Comparison of ENCODE assay signal across 8 cellular contexts in the genomic region with DNA sequence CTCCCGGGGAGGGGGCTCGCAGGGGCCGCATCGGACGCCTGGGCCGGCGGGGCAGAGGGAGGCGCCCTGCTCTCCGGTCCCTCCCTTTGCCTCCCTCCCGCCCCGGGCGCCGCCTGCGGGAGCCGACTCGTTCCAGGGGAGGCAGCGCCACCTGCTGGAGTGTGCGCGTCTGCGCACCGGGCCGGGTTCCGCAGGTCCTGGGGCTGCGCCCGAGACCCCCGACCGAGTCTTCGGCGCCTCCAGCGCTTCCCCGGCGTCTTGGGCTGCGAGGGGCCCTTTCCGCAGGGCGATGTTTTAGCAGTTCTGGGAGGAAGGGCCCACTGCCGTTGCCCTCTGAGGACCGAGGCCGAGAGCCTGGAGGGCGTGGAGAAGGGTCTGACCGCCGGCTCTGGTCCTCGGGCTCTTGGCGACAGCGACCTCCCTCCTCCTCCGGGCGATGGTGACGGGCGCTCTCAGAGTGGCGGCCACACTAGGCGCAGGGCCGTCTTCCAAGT.
DNase-seq lines count a peak whose midpoint lies in the region; ATAC-seq and TF ChIP-seq lines count a peak whose summit lies in the region.

No MANE protein-coding gene starts in this region.

- no peaks in the 10 kb centered on the region for H3K9me3 Mint-ChIP-seq in memory B cell

- no peaks in the 10 kb centered on the region for H3K27me3 ChIP-seq in HL-60 (ENCODE audit: insufficient read depth, poor library complexity, severe bottlenecking)
- no peaks in the 10 kb centered on the region for H3K27me3 ChIP-seq in effector memory CD4-positive, alpha-beta T cell (replicated peaks; ENCODE audit: control insufficient read depth, insufficient read depth, low read length, poor library complexity, severe bottlenecking)

- no peak overlapping the region for H3K27ac ChIP-seq in HL-60 (replicated peaks)
- H3K27ac ChIP-seq in effector memory CD4-positive, alpha-beta T cell (ENCODE audit: insufficient read depth, low read length, poor library complexity, severe bottlenecking) = no peak overlapping the region

- H3K36me3 Mint-ChIP-seq in memory B cell = no peaks in the 10 kb centered on the region

- peaks cover 12% of the 10 kb centered on the region for H3K4me1 ChIP-seq in effector memory CD4-positive, alpha-beta T cell (ENCODE audit: control insufficient read depth, insufficient read depth, low read length, poor library complexity, severe bottlenecking)

- H3K27me3 Mint-ChIP-seq in memory B cell = peaks cover 34% of the 10 kb centered on the region

- H3K4me3 ChIP-seq in HL-60 (replicated peaks; ENCODE audit: insufficient read depth, low read length) = peak overlapping the region; percentile 46
- H3K4me3 ChIP-seq in effector memory CD4-positive, alpha-beta T cell (ENCODE audit: insufficient read depth, low read depth, low read length, poor library complexity, severe bottlenecking) = peak overlapping the region; percentile 58

- no peaks in the 10 kb centered on the region for H3K9me3 ChIP-seq in effector memory CD4-positive, alpha-beta T cell (ENCODE audit: control insufficient read depth, low read length)

- H3K36me3 ChIP-seq in effector memory CD4-positive, alpha-beta T cell (ENCODE audit: control insufficient read depth, insufficient read depth, low read length) = no peaks in the 10 kb centered on the region

- TF ChIP-seq CTCF in GM13977 (IDR thresholded peaks at IDR 0.05; ENCODE audit: extremely low read depth, insufficient read depth, missing control alignments) = peak; percentile 94
- peak; percentile 60 for TF ChIP-seq CTCF in HL-60 (IDR thresholded peaks at IDR 0.05; ENCODE audit: insufficient read depth, low read length)

- ATAC-seq in memory B cell (ENCODE audit: low read depth) (peak; percentile 94), HG03378 (IDR thresholded peaks at IDR 0.05; ENCODE audit: unreplicated experiment) (no peak)

- in situ Hi-C loops in GM13977 (cut with MboI; ENCODE audit: low pct_unique_long_range_greater_than_20kb, low sequenced_read_pairs, unreplicated experiment) = loop anchor here (10.0 kb wide), 1 partner anchor 152 kb away; no protein-coding TSS in a partner anchor

- DNase-seq in GM13977 (ENCODE audit: low spot score) (peak; percentile 93), HL-60 (ENCODE audit: low read depth in 1 of 2, low spot score in 1 of 2) (peak; percentile 59 to 65), NOMO-1 (lab: John Stamatoyannopoulos, UW; ENCODE audit: unreplicated experiment in 2 of 2) (peak; percentile 49 to 54), memory B cell (ENCODE audit: low spot score in 2 of 2) (peak; percentile 86 to 94)
- peak; percentile 59 to 78 for DNase-seq in activated CD8-positive, alpha-beta memory T cell treated with anti-CD3 and anti-CD28 coated beads for 1 hour (ENCODE audit: extremely low read depth in 1 of 2, low read depth in 1 of 2)
- peak; percentile 70 to 78 (median 71) for DNase-seq in effector memory CD4-positive, alpha-beta T cell
- peak; percentile 73 to 83 (median 82) for DNase-seq in stimulated activated CD4-positive, alpha-beta T cell treated with anti-CD3 and anti-CD28 coated beads, TNF-alpha, amount 100 ng/mL, for 4 hours (ENCODE audit: low read depth in 3 of 3)

- peak overlapping the region; percentile 54 for H3K4me3 Mint-ChIP-seq in memory B cell

- H3K27ac Mint-ChIP-seq in memory B cell = no peak overlapping the region

- peaks cover 15% of the 10 kb centered on the region for H3K4me1 Mint-ChIP-seq in memory B cell
